Comparison of ENCODE assay signal across 8 cellular contexts in genomic region chr15:69475769-69476358, GRCh38. TPM values are rescaled to one million over a fixed set of nuclear protein-coding genes. Genes with fewer than 3 reads are reported as not detected.
A peak's percentile ranks its signal among the peaks of the same experiment; 100 is the strongest.
DNase-seq lines count a peak whose midpoint lies in the region; ATAC-seq and TF ChIP-seq lines count a peak whose summit lies in the region.

No MANE protein-coding gene starts in this region.

- DNase-seq in GDM1 (lab: John Stamatoyannopoulos, UW): peak; percentile 50
- DNase-seq in MV-4-11 (lab: John Stamatoyannopoulos, UW): peak; percentile 64
- peak in 4 of 5 donors; percentile 47 to 73 (median 56) for DNase-seq in T-helper 1 cell
- peak; percentile 58 for DNase-seq in amniotic epithelial cell (ENCODE audit: low read depth)
- DNase-seq in left ventricle myocardium superior: peak; percentile 84
- DNase-seq in retinal pigment epithelial cell (ENCODE audit: low read depth): no peak

- intact Hi-C loops in left ventricle myocardium superior (cut with micrococcal nuclease): loop anchor here (5.0 kb wide), 1 partner anchor 1011 kb away; no protein-coding TSS in a partner anchor

- ATAC-seq in left ventricle myocardium superior (peak; percentile 85), GM18517 (IDR thresholded peaks at IDR 0.05; ENCODE audit: unreplicated experiment) (no peak), GM18498 (IDR thresholded peaks at IDR 0.05; ENCODE audit: unreplicated experiment) (no peak)

- peak; percentile 97 for TF ChIP-seq CTCF in retinal pigment epithelial cell (conservative IDR thresholded peaks at IDR 0.05; ENCODE audit: low read depth, low read length)

- no peak overlapping the region for H3K4me3 ChIP-seq in retinal pigment epithelial cell (ENCODE audit: low read length)

RNA-seq across cellular contexts. Expression of gene RPLP1, which starts 23.2 kb away (rescaled TPM):
- total RNA-seq in left ventricle myocardium superior: 1,143 TPM
